In genomic region chr12:121214171-121214777, GRCh38 we compare ENCODE assay signal across 9 cellular contexts. TPM values are rescaled to one million over a fixed set of nuclear protein-coding genes. Genes with fewer than 3 reads are reported as not detected.
A peak's percentile ranks its signal among the peaks of the same experiment; 100 is the strongest.
DNase-seq lines count a peak whose midpoint lies in the region; ATAC-seq and TF ChIP-seq lines count a peak whose summit lies in the region.
"Had no signal": no experiment of that assay in that cellular context is flagged by ENCODE, and none has a peak within 500 bp of the region (broad histone marks: within the 10 kb centered on the region; RNA-seq: fewer than 3 reads in every experiment).

No MANE protein-coding gene starts in this region.

- H3K27ac ChIP-seq in ascending aorta (peak overlapping the region; percentile 62), WERI-Rb-1 (no peak overlapping the region), neural progenitor cell (no peak overlapping the region)

- peak overlapping the region; percentile 38 for H3K4me2 ChIP-seq in Loucy (ENCODE audit: low read depth, low read length, poor library complexity, severe bottlenecking)
- no peak overlapping the region for H3K4me2 ChIP-seq in neural progenitor cell

- no peaks in the 10 kb centered on the region for H4K20me1 ChIP-seq in Loucy (ENCODE audit: insufficient read depth, low read length, poor library complexity, severe bottlenecking)
- H4K20me1 ChIP-seq in neural progenitor cell (ENCODE audit: low read depth): no peaks in the 10 kb centered on the region

- peak overlapping the region; percentile 36 for H3K27ac Mint-ChIP-seq in memory B cell
- H3K27ac Mint-ChIP-seq in neural progenitor cell: no peak overlapping the region

- H3K4me3 ChIP-seq in Loucy (ENCODE audit: low read length, poor library complexity, severe bottlenecking) (no peak overlapping the region), ascending aorta (no peak overlapping the region), WERI-Rb-1 (ENCODE audit: low read depth, low read length) (no peak overlapping the region), neural progenitor cell (no peak overlapping the region)

- no peak overlapping the region for H2AFZ ChIP-seq in Loucy (ENCODE audit: low read length)
- no peak overlapping the region for H2AFZ ChIP-seq in neural progenitor cell (replicated peaks)

- H3K9ac ChIP-seq in Loucy (ENCODE audit: low read depth, low read length, poor library complexity, severe bottlenecking) (no peak overlapping the region), neural progenitor cell (no peak overlapping the region)

- no peaks in the 10 kb centered on the region for H3K27me3 Mint-ChIP-seq in memory B cell
- peaks cover 2% of the 10 kb centered on the region for H3K27me3 Mint-ChIP-seq in neural progenitor cell (ENCODE audit: insufficient read depth, low read depth)

- no peaks in the 10 kb centered on the region for H3F3A ChIP-seq in Loucy (ENCODE audit: low read depth)
- H3F3A ChIP-seq in neural progenitor cell (ENCODE audit: low read depth): peaks cover 10% of the 10 kb centered on the region

- H3K79me2 ChIP-seq in Loucy (ENCODE audit: insufficient read depth, low read length): peaks cover 43% of the 10 kb centered on the region
- H3K79me2 ChIP-seq in neural progenitor cell (ENCODE audit: low read depth): no peaks in the 10 kb centered on the region

- H3K4me1 Mint-ChIP-seq in memory B cell (peaks cover 11% of the 10 kb centered on the region), neural progenitor cell (peaks cover 6% of the 10 kb centered on the region)

- peaks cover 16% of the 10 kb centered on the region for H3K36me3 Mint-ChIP-seq in memory B cell
- H3K36me3 Mint-ChIP-seq in neural progenitor cell: peaks cover 3% of the 10 kb centered on the region

- H3K4me3 Mint-ChIP-seq in memory B cell (no peak overlapping the region), neural progenitor cell (no peak overlapping the region)

- H3K27me3 ChIP-seq in Loucy (ENCODE audit: insufficient read depth, low read length, poor library complexity, severe bottlenecking): no peaks in the 10 kb centered on the region
- no peaks in the 10 kb centered on the region for H3K27me3 ChIP-seq in ascending aorta
- H3K27me3 ChIP-seq in WERI-Rb-1 (ENCODE audit: insufficient read depth, low read depth, severe bottlenecking): no peaks in the 10 kb centered on the region
- peaks cover 5% of the 10 kb centered on the region for H3K27me3 ChIP-seq in neural progenitor cell

- no peaks in the 10 kb centered on the region for H3K36me3 ChIP-seq in Loucy (ENCODE audit: insufficient read depth, low read length)
- peaks cover 3 to 11% of the 10 kb centered on the region in 2 donors for H3K36me3 ChIP-seq in ascending aorta
- H3K36me3 ChIP-seq in WERI-Rb-1: no peaks in the 10 kb centered on the region
- no peaks in the 10 kb centered on the region for H3K36me3 ChIP-seq in neural progenitor cell

- TF ChIP-seq CTCF in Loucy (conservative IDR thresholded peaks at IDR 0.05; ENCODE audit: low read length) (no peak), ascending aorta (IDR thresholded peaks at IDR 0.05) (no peak), WERI-Rb-1 (IDR thresholded peaks at IDR 0.05; ENCODE audit: low read depth, low read length) (no peak), neural progenitor cell (IDR thresholded peaks at IDR 0.05) (no peak)

- H3K9me3 ChIP-seq in Loucy (ENCODE audit: insufficient read depth, low read depth, low read length): no peaks in the 10 kb centered on the region
- no peaks in the 10 kb centered on the region for H3K9me3 ChIP-seq in ascending aorta
- no peaks in the 10 kb centered on the region for H3K9me3 ChIP-seq in WERI-Rb-1 (ENCODE audit: severe bottlenecking)
- H3K9me3 ChIP-seq in neural progenitor cell (ENCODE audit: low read depth): no peaks in the 10 kb centered on the region

- H3K9me3 Mint-ChIP-seq in memory B cell (no peaks in the 10 kb centered on the region), neural progenitor cell (no peaks in the 10 kb centered on the region)

- H3K9me2 ChIP-seq in Loucy (replicated peaks; ENCODE audit: low read depth, low read length): no peaks in the 10 kb centered on the region

- DNase-seq in AG08395 (ENCODE audit: low spot score) (peak; percentile 35), ascending aorta (ENCODE audit: low spot score in 2 of 2) (no peak), memory B cell (ENCODE audit: low spot score in 2 of 2) (no peak), WERI-Rb-1 (no peak), neural progenitor cell (ENCODE audit: low spot score) (no peak), DMS79 (lab: John Stamatoyannopoulos, UW) (no peak)
- DNase-seq: KBM-7 had no signal

- intact Hi-C loops in ascending aorta (cut with DNase I): no loop called here

- peaks cover 24% of the 10 kb centered on the region for H3K4me1 ChIP-seq in Loucy (ENCODE audit: insufficient read depth, low read length, poor library complexity, severe bottlenecking)
- H3K4me1 ChIP-seq in ascending aorta: peaks cover 0 to 6% of the 10 kb centered on the region in 2 donors
- no peaks in the 10 kb centered on the region for H3K4me1 ChIP-seq in neural progenitor cell

- ATAC-seq in memory B cell (ENCODE audit: low read depth) (no peak), HG02623 (IDR thresholded peaks at IDR 0.05; ENCODE audit: unreplicated experiment) (no peak)

RNA-seq across cellular contexts. Expression of gene P2RX4, which starts 4.3 kb away (rescaled TPM):
- total RNA-seq in ascending aorta (4.3 TPM), neural progenitor cell (ENCODE audit: low replicate concordance) (10.3 and 30.7 TPM in 2 replicates)

Comparison
In these comparisons a context has a peak if more than half of its experiments do, and no peak if none do; other contexts are left out.
1. H3K27ac ChIP-seq: peak in ascending aorta (2 of 2); none in WERI-Rb-1 (single experiment) and neural progenitor cell (single experiment).